In the genomic region with DNA sequence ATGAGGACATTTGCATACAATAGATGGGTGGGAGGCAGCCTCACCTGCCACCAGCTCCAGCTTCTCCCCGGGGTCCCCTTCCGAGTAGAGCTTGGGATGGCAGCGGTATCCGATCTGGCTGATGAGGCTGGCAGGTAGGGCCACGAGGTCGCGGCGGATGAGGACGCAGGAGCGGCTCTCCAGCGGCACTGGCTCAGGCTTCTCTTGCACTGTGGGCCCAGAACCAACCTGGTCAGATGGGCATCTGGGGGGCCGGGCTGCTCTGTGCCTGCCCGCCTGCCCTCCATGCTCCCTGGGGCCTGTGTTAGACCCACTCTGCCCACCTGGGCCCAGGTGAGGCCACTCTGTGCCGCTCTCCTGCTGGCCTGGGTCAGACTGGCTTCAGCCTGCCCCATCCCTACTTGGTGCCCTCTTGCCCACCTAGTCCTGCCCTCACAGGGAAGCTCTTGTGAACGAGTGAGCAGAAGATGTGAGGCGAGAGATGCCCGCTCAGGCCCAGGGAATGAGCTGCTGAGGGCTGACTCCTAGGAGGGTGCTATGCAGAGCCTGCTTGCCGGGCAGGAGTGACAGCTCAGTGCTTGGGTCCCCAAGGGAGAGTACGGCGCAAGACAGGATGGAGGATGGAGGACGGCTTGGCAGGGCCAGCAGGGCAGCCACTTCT, we compare ENCODE assay signal across 23 cellular contexts. TPM values are rescaled to one million over a fixed set of nuclear protein-coding genes. Genes with fewer than 3 reads are reported as not detected.
DNase-seq lines count a peak whose midpoint lies in the region; ATAC-seq and TF ChIP-seq lines count a peak whose summit lies in the region.
"Had no signal": no experiment of that assay in that cellular context is flagged by ENCODE, and none has a peak within 500 bp of the region (broad histone marks: within the 10 kb centered on the region; RNA-seq: fewer than 3 reads in every experiment).

No MANE protein-coding gene starts in this region.

- intact Hi-C loops in CD14-positive monocyte (cut with micrococcal nuclease) = no loop called here
- intact Hi-C loops in posterior vena cava (cut with DNase I) = no loop called here

- POLR2A ChIA-PET in SK-N-SH (lab: Yijun Ruan, JAX) = no interaction called here

- no peak for TF ChIP-seq EP300 in SK-N-SH (IDR thresholded peaks at IDR 0.05; ENCODE audit: borderline replicate concordance in 1 of 2, low read depth in 1 of 2, low read length in 1 of 2)

- H3K27me3 ChIP-seq in SK-N-SH (ENCODE audit: insufficient read depth) = no peaks in the 10 kb centered on the region

- H3K36me3 Mint-ChIP-seq in CD14-positive monocyte = peaks cover 37 to 72% of the 10 kb centered on the region in 2 donors
- H3K36me3 Mint-ChIP-seq: activated naive CD8-positive, alpha-beta T cell treated with anti-CD3 and anti-CD28 coated beads, Interleukin-2, amount 10 ng/mL, durations not matched to agents 7 days and 5 days; CD4-positive, alpha-beta memory T cell; stimulated activated memory B cell treated with anti-CD40 and anti-IgM and Interleukin-4, amounts not matched to agents 10 μg/mL and 1 μg/mL and 100 μg/mL, for 72 hours had no signal

- H3K9ac ChIP-seq in SK-N-SH = no peak overlapping the region

- no peak overlapping the region for H3K4me3 ChIP-seq in SK-N-SH (ENCODE audit: low read depth in 2 of 2, low read length in 1 of 2)
- H3K4me3 ChIP-seq: GM12878 had no signal

- TF ChIP-seq RAD21 in SK-N-SH (IDR thresholded peaks at IDR 0.05; ENCODE audit: low read length) = no peak

- ATAC-seq in SK-N-SH treated with all-trans-retinoic acid at 6 μM for 48 hours (no peak), GM19395 (IDR thresholded peaks at IDR 0.05; ENCODE audit: unreplicated experiment) (no peak)
- ATAC-seq: GM12878; PC-3; stimulated activated memory B cell treated with anti-CD40 and anti-IgM and Interleukin-4, amounts not matched to agents 10 μg/mL and 1 μg/mL and 100 μg/mL, for 72 hours had no signal

- no peak overlapping the region for H2AFZ ChIP-seq in SK-N-SH (ENCODE audit: low read depth)

- CTCF ChIA-PET in SK-N-SH (lab: Yijun Ruan, JAX) = interaction anchor here (0.8 to 1.6 kb wide), 5 partner anchors 9 to 110 kb away, joined by 3 to 6 read pairs (median 3); no protein-coding TSS in a partner anchor

- H3K36me3 ChIP-seq in SK-N-SH (replicated peaks in 1 of 2; ENCODE audit: control insufficient read depth in 1 of 2, insufficient read depth in 2 of 2, low read length in 1 of 2) = peaks cover 1 to 3% of the 10 kb centered on the region in 2 experiments

- H4K20me1 ChIP-seq in SK-N-SH (ENCODE audit: insufficient read depth) = peaks cover 70% of the 10 kb centered on the region

- no peaks in the 10 kb centered on the region for H3K9me2 ChIP-seq in SK-N-SH

- no peaks in the 10 kb centered on the region for H3K27me3 Mint-ChIP-seq in CD14-positive monocyte (ENCODE audit: low read depth in 3 of 3)
- H3K27me3 Mint-ChIP-seq: activated naive CD8-positive, alpha-beta T cell treated with anti-CD3 and anti-CD28 coated beads, Interleukin-2, amount 10 ng/mL, durations not matched to agents 7 days and 5 days; CD4-positive, alpha-beta memory T cell had no signal

- peaks cover 4% of the 10 kb centered on the region for H3K4me1 Mint-ChIP-seq in CD14-positive monocyte
- H3K4me1 Mint-ChIP-seq: activated naive CD8-positive, alpha-beta T cell treated with anti-CD3 and anti-CD28 coated beads, Interleukin-2, amount 10 ng/mL, durations not matched to agents 7 days and 5 days; nephron; stimulated activated memory B cell treated with anti-CD40 and anti-IgM and Interleukin-4, amounts not matched to agents 10 μg/mL and 1 μg/mL and 100 μg/mL, for 72 hours had no signal

- no peak overlapping the region for H3K27ac ChIP-seq in SK-N-SH (ENCODE audit: low read depth in 2 of 2, low read length in 1 of 2)
- H3K27ac ChIP-seq: 22Rv1, HL-60 had no signal

- peaks cover 0 to 16% of the 10 kb centered on the region in 2 experiments; a peak in 1 of 4 replicates for H3K4me1 ChIP-seq in SK-N-SH (ENCODE audit: control insufficient read depth in 1 of 2, insufficient read depth in 2 of 2, low read depth in 1 of 2, low read length in 1 of 2)

- H3F3A ChIP-seq in SK-N-SH (replicated peaks; ENCODE audit: insufficient read depth) = no peaks in the 10 kb centered on the region

- H3K4me3 Mint-ChIP-seq in CD14-positive monocyte = no peak overlapping the region
- H3K4me3 Mint-ChIP-seq: activated naive CD8-positive, alpha-beta T cell treated with anti-CD3 and anti-CD28 coated beads, Interleukin-2, amount 10 ng/mL, durations not matched to agents 7 days and 5 days; CD4-positive, alpha-beta memory T cell; nephron; stimulated activated memory B cell treated with anti-CD40 and anti-IgM and Interleukin-4, amounts not matched to agents 10 μg/mL and 1 μg/mL and 100 μg/mL, for 72 hours had no signal

- DNase-seq in SK-N-SH = peak; percentile 24
- peak; percentile 45 for DNase-seq in CD14-positive monocyte (ENCODE audit: low spot score)
- peak; percentile 43 for DNase-seq in islet precursor cell
- DNase-seq in posterior vena cava (ENCODE audit: low spot score) = peak; percentile 74
- no peak for DNase-seq in inferior parietal cortex (ENCODE audit: extremely low spot score)
- DNase-seq in LoVo (ENCODE audit: low spot score) = no peak
- DNase-seq: activated CD4-positive, alpha-beta T cell treated with anti-CD3 and anti-CD28 coated beads, Interleukin-2, amount 50 U/mL, for 48 hours; activated naive CD8-positive, alpha-beta T cell treated with anti-CD3 and anti-CD28 coated beads, Interleukin-2, amount 10 ng/mL, durations not matched to agents 7 days and 5 days; CD4-positive, alpha-beta memory T cell; central memory CD4-positive, alpha-beta T cell; NCI-H1436 treated with DMSO at 0.1 percent for 48 hours; NCI-H510A; PC-3; SHP77; stimulated activated CD4-positive, alpha-beta T cell treated with anti-CD3 and anti-CD28 coated beads, Interleukin-4, amount 100 ng/mL, for 4 hours had no signal

- peak overlapping the region in 1 of 7 donors; percentile 7 for H3K27ac Mint-ChIP-seq in CD14-positive monocyte
- H3K27ac Mint-ChIP-seq: activated naive CD8-positive, alpha-beta T cell treated with anti-CD3 and anti-CD28 coated beads, Interleukin-2, amount 10 ng/mL, durations not matched to agents 7 days and 5 days; activated T-helper 2 cell treated with anti-CD3 and anti-CD28 coated beads, Interferon-gamma antibody, Interleukin-2, Interleukin-4, amounts not matched to agents 10 μg/mL and 5 μg/mL and 100 μg/mL, durations not matched to agents 14 hours and 24 hours and 36 hours; CD4-positive, alpha-beta memory T cell; nephron; stimulated activated memory B cell treated with anti-CD40 and anti-IgM and Interleukin-4, amounts not matched to agents 10 μg/mL and 1 μg/mL and 100 μg/mL, for 72 hours had no signal

- WGBS in SK-N-SH (ENCODE audit: low lambda C conversion rate) = 96% methylated on average over 18 of the region's 21 CpGs

- TF ChIP-seq CTCF in SK-N-SH (IDR thresholded peaks at IDR 0.05) = no peak
- TF ChIP-seq CTCF in CD14-positive monocyte (IDR thresholded peaks at IDR 0.05) = no peak

- H3K9me3 Mint-ChIP-seq in CD14-positive monocyte = no peaks in the 10 kb centered on the region
- H3K9me3 Mint-ChIP-seq: activated naive CD8-positive, alpha-beta T cell treated with anti-CD3 and anti-CD28 coated beads, Interleukin-2, amount 10 ng/mL, durations not matched to agents 7 days and 5 days; activated T-helper 2 cell treated with anti-CD3 and anti-CD28 coated beads, Interferon-gamma antibody, Interleukin-2, Interleukin-4, amounts not matched to agents 10 μg/mL and 5 μg/mL and 100 μg/mL, durations not matched to agents 14 hours and 24 hours and 36 hours; CD4-positive, alpha-beta memory T cell; nephron; stimulated activated memory B cell treated with anti-CD40 and anti-IgM and Interleukin-4, amounts not matched to agents 10 μg/mL and 1 μg/mL and 100 μg/mL, for 72 hours had no signal

- H3K79me2 ChIP-seq in SK-N-SH (ENCODE audit: insufficient read depth) = peaks cover 62% of the 10 kb centered on the region

- H3K9me3 ChIP-seq in SK-N-SH = no peaks in the 10 kb centered on the region

- no peak overlapping the region for H3K4me2 ChIP-seq in SK-N-SH

TF ChIP-seq in SK-N-SH, 30 proteins besides CTCF, POLR2A, EP300 and RAD21 (continues in another document):
- TF ChIP-seq, protein P1, sequence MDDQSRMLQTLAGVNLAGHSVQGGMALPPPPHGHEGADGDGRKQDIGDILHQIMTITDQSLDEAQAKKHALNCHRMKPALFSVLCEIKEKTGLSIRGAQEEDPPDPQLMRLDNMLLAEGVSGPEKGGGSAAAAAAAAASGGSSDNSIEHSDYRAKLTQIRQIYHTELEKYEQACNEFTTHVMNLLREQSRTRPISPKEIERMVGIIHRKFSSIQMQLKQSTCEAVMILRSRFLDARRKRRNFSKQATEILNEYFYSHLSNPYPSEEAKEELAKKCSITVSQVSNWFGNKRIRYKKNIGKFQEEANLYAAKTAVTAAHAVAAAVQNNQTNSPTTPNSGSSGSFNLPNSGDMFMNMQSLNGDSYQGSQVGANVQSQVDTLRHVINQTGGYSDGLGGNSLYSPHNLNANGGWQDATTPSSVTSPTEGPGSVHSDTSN (IDR thresholded peaks at IDR 0.05) = no peak
- no peak for TF ChIP-seq JUND (IDR thresholded peaks at IDR 0.05)

TF ChIP-seq in SK-N-SH treated with all-trans-retinoic acid at 6 μM for 48 hours, 23 proteins besides CTCF, POLR2A, EP300 and RAD21 (continues in another document):
- TF ChIP-seq OSR1 (CRISPR knock-in tag; IDR thresholded peaks at IDR 0.05) = no peak
- TF ChIP-seq, protein P2, sequence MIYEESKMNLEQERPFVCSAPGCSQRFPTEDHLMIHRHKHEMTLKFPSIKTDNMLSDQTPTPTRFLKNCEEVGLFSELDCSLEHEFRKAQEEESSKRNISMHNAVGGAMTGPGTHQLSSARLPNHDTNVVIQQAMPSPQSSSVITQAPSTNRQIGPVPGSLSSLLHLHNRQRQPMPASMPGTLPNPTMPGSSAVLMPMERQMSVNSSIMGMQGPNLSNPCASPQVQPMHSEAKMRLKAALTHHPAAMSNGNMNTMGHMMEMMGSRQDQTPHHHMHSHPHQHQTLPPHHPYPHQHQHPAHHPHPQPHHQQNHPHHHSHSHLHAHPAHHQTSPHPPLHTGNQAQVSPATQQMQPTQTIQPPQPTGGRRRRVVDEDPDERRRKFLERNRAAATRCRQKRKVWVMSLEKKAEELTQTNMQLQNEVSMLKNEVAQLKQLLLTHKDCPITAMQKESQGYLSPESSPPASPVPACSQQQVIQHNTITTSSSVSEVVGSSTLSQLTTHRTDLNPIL (CRISPR knock-in tag; IDR thresholded peaks at IDR 0.05; ENCODE audit: low read depth) = no peak
- TF ChIP-seq TOX (CRISPR knock-in tag; IDR thresholded peaks at IDR 0.05; ENCODE audit: borderline replicate concordance) = no peak
- TF ChIP-seq ISL1 (CRISPR knock-in tag; IDR thresholded peaks at IDR 0.05) = no peak
- TF ChIP-seq SNAI2 (CRISPR knock-in tag; IDR thresholded peaks at IDR 0.05) = no peak

RNA-seq across cellular contexts. Expression of gene UBAC1, which starts 55.2 kb away (rescaled TPM):
- polyA plus RNA-seq in SK-N-SH (2012; rRNA removed) (67.7 and 69.3 TPM in 2 replicates), CD14-positive monocyte (10 to 100 TPM; 35.8 to 52.5 TPM)
- 54.5 and 61.1 TPM in 2 replicates for polyA plus RNA-seq in SK-N-SH (2012; cell fraction: cytosol; rRNA removed)
- 115 and 123 TPM in 2 replicates for polyA plus RNA-seq in SK-N-SH (2012; cell fraction: nucleus; rRNA removed)
- 10 to 100 TPM; 32.7 to 34.1 TPM for total RNA-seq in posterior vena cava

Comparison
In these comparisons a context has a peak if more than half of its experiments do, and no peak if none do; other contexts are left out.
1. DNase-seq: peak in SK-N-SH (single experiment), CD14-positive monocyte (single experiment), islet precursor cell (single experiment) and posterior vena cava (single experiment); none in inferior parietal cortex (single experiment) and LoVo (single experiment).